33 cellular contexts compared by ENCODE assay signal in the genomic region with DNA sequence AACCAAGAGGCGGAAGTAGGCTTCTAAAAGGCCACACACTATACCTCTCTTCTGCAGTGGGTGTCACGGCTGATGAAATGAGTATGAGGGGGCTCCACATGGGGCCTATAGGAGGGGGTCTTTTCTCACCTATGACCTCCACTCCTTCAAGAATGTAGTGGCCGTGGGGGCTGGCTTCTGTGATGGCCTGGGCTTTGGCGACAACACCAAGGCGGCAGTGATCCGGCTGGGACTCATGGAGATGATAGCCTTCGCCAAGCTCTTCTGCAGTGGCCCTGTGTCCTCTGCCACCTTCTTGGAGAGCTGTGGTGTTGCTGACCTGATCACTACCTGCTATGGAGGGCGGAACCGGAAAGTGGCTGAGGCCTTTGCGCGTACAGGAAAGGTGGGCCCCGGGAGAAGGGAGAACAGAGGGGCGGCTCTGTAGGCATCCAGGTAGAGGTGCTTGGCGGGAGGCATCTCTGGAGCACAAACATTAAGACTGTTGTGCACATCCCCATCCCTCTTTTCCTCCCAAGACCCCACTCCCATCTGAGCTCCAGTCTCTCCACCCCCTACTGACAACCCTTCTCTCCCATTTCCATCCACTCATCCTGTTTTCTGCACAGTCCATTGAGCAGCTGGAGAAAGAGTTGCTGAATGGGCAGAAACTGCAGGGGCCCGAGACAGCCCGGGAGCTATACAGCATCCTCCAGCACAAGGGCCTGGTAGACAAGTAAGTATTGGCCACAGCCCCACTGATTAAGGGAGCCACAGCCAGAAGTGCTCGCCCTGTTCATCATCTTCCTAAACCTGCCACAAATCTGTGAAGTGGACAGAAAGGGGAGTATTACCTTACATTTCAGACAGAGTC. TPM values are rescaled to one million over a fixed set of nuclear protein-coding genes. Genes with fewer than 3 reads are reported as not detected.
DNase-seq lines count a peak whose midpoint lies in the region; ATAC-seq, FAIRE-seq and TF ChIP-seq lines count a peak whose summit lies in the region.
"Had no signal": no experiment of that assay in that cellular context is flagged by ENCODE, and none has a peak within 500 bp of the region (broad histone marks: within the 10 kb centered on the region; RNA-seq: fewer than 3 reads in every experiment).

No MANE protein-coding gene starts in this region.

- intact Hi-C loops in K562 (cut with micrococcal nuclease) = no loop called here
- intact Hi-C loops in prostate gland (cut with DNase I) = loop anchor here (10.0 kb wide), 1 partner anchor 207 kb away; no protein-coding TSS in a partner anchor

- H3K4me2 ChIP-seq in K562 (ENCODE audit: insufficient read depth, low read length) (no peak overlapping the region), osteoblast (ENCODE audit: insufficient read depth, low read length) (no peak overlapping the region)

- H2AFZ ChIP-seq in K562 (ENCODE audit: low read depth, low read length) (no peak overlapping the region), osteoblast (ENCODE audit: low read length) (no peak overlapping the region)

- H3K27me3 Mint-ChIP-seq in stimulated activated naive B cell treated with anti-CD40 and anti-IgM and Interleukin-4, amounts not matched to agents 10 μg/mL and 1 μg/mL and 100 μg/mL, for 72 hours = no peaks in the 10 kb centered on the region
- H3K27me3 Mint-ChIP-seq: activated CD8-positive, alpha-beta T cell treated with anti-CD3 and anti-CD28 coated beads for 36 hours; central memory CD8-positive, alpha-beta T cell had no signal

- no peak overlapping the region for H3K4me3 Mint-ChIP-seq in stimulated activated naive B cell treated with anti-CD40 and anti-IgM and Interleukin-4, amounts not matched to agents 10 μg/mL and 1 μg/mL and 100 μg/mL, for 72 hours
- H3K4me3 Mint-ChIP-seq: activated CD8-positive, alpha-beta T cell treated with anti-CD3 and anti-CD28 coated beads for 36 hours; activated naive CD4-positive, alpha-beta T cell treated with anti-CD3 and anti-CD28 coated beads for 36 hours; CD14-positive monocyte; central memory CD8-positive, alpha-beta T cell; dendritic cell treated with granulocyte-macrophage colony-stimulating factor and Interleukin-4, amounts not matched to agents 40 ng/mL and 50 ng/mL, for 4 days; endodermal cell; T-helper 2 cell treated with Interferon-gamma antibody and Interleukin-4, amounts not matched to agents 5 μg/mL and 100 μg/mL, for 36 hours had no signal

- TF ChIP-seq POLR2A in K562 (conservative IDR thresholded peaks at IDR 0.05) = no peak
- no peak for TF ChIP-seq POLR2A in prostate gland (IDR thresholded peaks at IDR 0.05)

- peaks cover 26 to 37% of the 10 kb centered on the region in 2 donors for H3K36me3 Mint-ChIP-seq in stimulated activated naive B cell treated with anti-CD40 and anti-IgM and Interleukin-4, amounts not matched to agents 10 μg/mL and 1 μg/mL and 100 μg/mL, for 72 hours
- H3K36me3 Mint-ChIP-seq: CD14-positive monocyte; naive thymus-derived CD8-positive, alpha-beta T cell had no signal

- peaks cover 45 to 63% of the 10 kb centered on the region in 2 donors for H3K4me1 Mint-ChIP-seq in stimulated activated naive B cell treated with anti-CD40 and anti-IgM and Interleukin-4, amounts not matched to agents 10 μg/mL and 1 μg/mL and 100 μg/mL, for 72 hours

- H3K27ac ChIP-seq in K562 (ENCODE audit: extremely low read depth, low read depth, low read length) (no peak overlapping the region), osteoblast (ENCODE audit: low read depth, low read length) (no peak overlapping the region), prostate gland (no peak overlapping the region)

- H4K20me1 ChIP-seq in K562 (replicated peaks; ENCODE audit: control insufficient read depth, insufficient read depth, low read length) = peaks cover 5% of the 10 kb centered on the region; the same call in 1 of the 2 replicates
- H4K20me1 ChIP-seq in osteoblast (ENCODE audit: insufficient read depth, low read length) = no peaks in the 10 kb centered on the region

- H3K4me1 ChIP-seq in K562 (replicated peaks in 1 of 2; ENCODE audit: control insufficient read depth in 2 of 2, insufficient read depth in 2 of 2, low read length in 2 of 2) (peaks cover 41 to 49% of the 10 kb centered on the region in 2 experiments), osteoblast (ENCODE audit: insufficient read depth, low read length) (peaks cover 26% of the 10 kb centered on the region), prostate gland (replicated peaks) (peaks cover 5% of the 10 kb centered on the region)

- TF ChIP-seq EP300 in K562 (IDR thresholded peaks at IDR 0.05; ENCODE audit: low read length) = no peak

- in situ Hi-C loops in K562 (cut with MboI) = no loop called here

- POLR2A ChIA-PET in K562 (lab: Yijun Ruan, JAX) = interaction anchor here (2.7 kb wide), 1 partner anchor 23 kb away, joined by 6 read pairs; the partner anchor contains the start of gene SMARCD1

- FAIRE-seq in K562 (lab: Jason Lieb, UNC) = no peak
- FAIRE-seq: GM19239, H54, islet of Langerhans, RCC 7860 had no signal

- H3K27ac Mint-ChIP-seq in stimulated activated naive B cell treated with anti-CD40 and anti-IgM and Interleukin-4, amounts not matched to agents 10 μg/mL and 1 μg/mL and 100 μg/mL, for 72 hours = peak overlapping the region; percentile 39
- H3K27ac Mint-ChIP-seq: activated CD8-positive, alpha-beta T cell treated with anti-CD3 and anti-CD28 coated beads for 36 hours; activated naive CD4-positive, alpha-beta T cell treated with anti-CD3 and anti-CD28 coated beads for 36 hours; dendritic cell treated with granulocyte-macrophage colony-stimulating factor and Interleukin-4, amounts not matched to agents 40 ng/mL and 50 ng/mL, for 4 days; endodermal cell; T-helper 2 cell treated with Interferon-gamma antibody and Interleukin-4, amounts not matched to agents 5 μg/mL and 100 μg/mL, for 36 hours had no signal

- no peaks in the 10 kb centered on the region for H3K9me3 Mint-ChIP-seq in stimulated activated naive B cell treated with anti-CD40 and anti-IgM and Interleukin-4, amounts not matched to agents 10 μg/mL and 1 μg/mL and 100 μg/mL, for 72 hours
- H3K9me3 Mint-ChIP-seq: activated CD8-positive, alpha-beta T cell treated with anti-CD3 and anti-CD28 coated beads for 36 hours; activated naive CD4-positive, alpha-beta T cell treated with anti-CD3 and anti-CD28 coated beads for 36 hours; central memory CD8-positive, alpha-beta T cell; dendritic cell treated with granulocyte-macrophage colony-stimulating factor and Interleukin-4, amounts not matched to agents 40 ng/mL and 50 ng/mL, for 4 days; endodermal cell; naive thymus-derived CD8-positive, alpha-beta T cell; T-helper 2 cell treated with Interferon-gamma antibody and Interleukin-4, amounts not matched to agents 5 μg/mL and 100 μg/mL, for 36 hours had no signal

- H3K9me3 ChIP-seq in K562 (replicated peaks; ENCODE audit: control insufficient read depth, insufficient read depth, low read depth, low read length) (no peaks in the 10 kb centered on the region), osteoblast (ENCODE audit: low read depth, low read length) (no peaks in the 10 kb centered on the region), prostate gland (no peaks in the 10 kb centered on the region)
- H3K9me3 ChIP-seq: adrenal gland, stomach, tibial artery had no signal

- WGBS in K562 (ENCODE audit: insufficient coverage, low coverage, missing lambda C conversion rate) = 75% methylated on average over 13 of the region's 17 CpGs
- WGBS in prostate gland = 94% methylated on average over 17 of the region's 17 CpGs

- H3K4me3 ChIP-seq in K562 = no peak overlapping the region
- no peak overlapping the region for H3K4me3 ChIP-seq in osteoblast (ENCODE audit: insufficient read depth, low read length)
- no peak overlapping the region for H3K4me3 ChIP-seq in prostate gland
- H3K4me3 ChIP-seq: adrenal gland, stomach, tibial artery had no signal

- CTCF ChIA-PET in K562 (lab: Yijun Ruan, JAX; ENCODE audit: low intra/inter-chr PET ratio) = no interaction called here

- H3K36me3 ChIP-seq in K562 (ENCODE audit: control insufficient read depth, insufficient read depth, low read length) = no peaks in the 10 kb centered on the region
- no peaks in the 10 kb centered on the region for H3K36me3 ChIP-seq in osteoblast (ENCODE audit: insufficient read depth, low read length)
- no peaks in the 10 kb centered on the region for H3K36me3 ChIP-seq in prostate gland
- H3K36me3 ChIP-seq: adrenal gland, stomach, tibial artery had no signal

- peaks cover 7% of the 10 kb centered on the region; the same call in 2 of the 3 replicates for H3K79me2 ChIP-seq in K562 (ENCODE audit: control insufficient read depth, insufficient read depth, low read length)
- H3K79me2 ChIP-seq in osteoblast (ENCODE audit: insufficient read depth, low read length) = peaks cover 4% of the 10 kb centered on the region

- H3K9ac ChIP-seq in K562 (ENCODE audit: insufficient read depth in 1 of 2, low read depth in 2 of 2, low read length in 2 of 2) = peak overlapping the region in 1 of 2 experiments; percentile 26; a peak in 1 of 4 replicates

- no peaks in the 10 kb centered on the region for H3K9me1 ChIP-seq in K562 (ENCODE audit: control insufficient read depth, insufficient read depth, low read length)

- no TSS peak for BruUV-seq in K562 (replicated peaks; lab: Mats Ljungman, UMichigan)

- H3K27me3 ChIP-seq in K562 (ENCODE audit: control insufficient read depth in 2 of 2, insufficient read depth in 2 of 2, low read length in 2 of 2) (no peaks in the 10 kb centered on the region), osteoblast (ENCODE audit: insufficient read depth, low read length) (no peaks in the 10 kb centered on the region), prostate gland (replicated peaks; ENCODE audit: insufficient read depth) (no peaks in the 10 kb centered on the region)
- H3K27me3 ChIP-seq: adrenal gland, stomach, tibial artery had no signal

- no peak for TF ChIP-seq CTCF in K562 (IDR thresholded peaks at IDR 0.05 in 2 of 3, conservative IDR thresholded peaks at IDR 0.05 in 1 of 3; ENCODE audit: insufficient read depth in 2 of 3, low read depth in 1 of 3, low read length in 3 of 3)
- no peak for TF ChIP-seq CTCF in osteoblast (IDR thresholded peaks at IDR 0.05; ENCODE audit: extremely low read depth, low read depth, low read length)
- no peak for TF ChIP-seq CTCF in prostate gland (IDR thresholded peaks at IDR 0.05)

- no peak for ATAC-seq in K562
- ATAC-seq in stimulated activated naive B cell treated with anti-CD40 and anti-IgM and Interleukin-4, amounts not matched to agents 10 μg/mL and 1 μg/mL and 100 μg/mL, for 72 hours (replicated peaks) = no peak
- ATAC-seq: activated CD8-positive, alpha-beta T cell treated with anti-CD3 and anti-CD28 coated beads for 36 hours; naive thymus-derived CD8-positive, alpha-beta T cell had no signal

- no peak for TF ChIP-seq RAD21 in K562 (CRISPR knock-in tag; conservative IDR thresholded peaks at IDR 0.05 in 1 of 2, IDR thresholded peaks at IDR 0.05 in 1 of 2)

- peak; percentile 16 for DNase-seq in DMS79 (lab: John Stamatoyannopoulos, UW)
- DNase-seq in K562 (ENCODE audit: extremely low read depth in 1 of 4, low spot score in 3 of 4) = no peak
- peak; percentile 55 for DNase-seq in osteoblast (ENCODE audit: insufficient read length, low spot score, missing footprints)
- no peak for DNase-seq in stimulated activated naive B cell treated with anti-CD40 and anti-IgM and Interleukin-4, amounts not matched to agents 10 μg/mL and 1 μg/mL and 100 μg/mL, for 72 hours
- no peak for DNase-seq in prostate gland (ENCODE audit: low spot score)
- no peak for DNase-seq in NK-92 treated with Interleukin-12 subunit alpha and Interleukin-12 subunit beta, amount 100 ng/mL, for 24 hours (lab: John Stamatoyannopoulos, UW)
- no peak for DNase-seq in medulla oblongata (ENCODE audit: extremely low spot score)
- DNase-seq: activated CD8-positive, alpha-beta memory T cell treated with anti-CD3 and anti-CD28 coated beads, Interleukin-2, amount 50 U/mL, for 48 hours; activated CD8-positive, alpha-beta T cell treated with anti-CD3 and anti-CD28 coated beads for 36 hours; activated naive CD4-positive, alpha-beta T cell treated with anti-CD3 and anti-CD28 coated beads for 36 hours; adrenal gland; endodermal cell; glutamatergic neuron; Kasumi-1; midbrain; MV-4-11; naive thymus-derived CD8-positive, alpha-beta T cell; NCI-H1436; NCI-H2081 treated with DMSO at 0.1 percent for 48 hours; NCI-H748 treated with DMSO at 0.1 percent for 48 hours; SIG-M5; stimulated activated CD8-positive, alpha-beta memory T cell treated with anti-CD3 and anti-CD28 coated beads, Interleukin-4, amount 100 ng/mL, for 48 hours; stomach; tibial artery had no signal

RNA-seq across cellular contexts. Expression of gene GPD1, which starts 3.8 kb away (rescaled TPM):
- total RNA-seq in K562 (2011; cell fraction: chromatin; rRNA removed; ENCODE audit: low replicate concordance) = 0.51 and 1.1 TPM in 2 replicates
- total RNA-seq in K562 (2011; cell fraction: nucleolus; rRNA removed) = 1.1 and 1.2 TPM in 2 replicates
- 0.51 and 1.5 TPM in 2 replicates for total RNA-seq in K562 (2011; cell fraction: nucleoplasm; rRNA removed)
- total RNA-seq in K562 (2014; rRNA removed) (1.00 and 1.1 TPM in 2 replicates), K562 (2014; rRNA removed; fragmentation: Illumina TruSeq; extraction: Trizol) (0.35 and 0.47 TPM in 2 replicates), K562 (2015; rRNA removed; fragmentation: Illumina TruSeq; extraction: Trizol) (0.40 and 0.45 TPM in 2 replicates), K562 (2021) (0.55 and 0.67 TPM in 2 replicates), osteoblast (under 0.01 TPM in 1 of 2 replicates, not detected in the other), prostate gland (1 to 10 TPM in 1 of 2 donors, under 1 TPM in 1; 0.27 to 3.4 TPM)
- polyA plus RNA-seq in K562 (2011; rRNA removed) (0.47 and 0.99 TPM in 2 replicates), K562 (2014; fragmentation: Illumina TruSeq; extraction: Trizol) (0.70 and 0.91 TPM in 2 replicates), K562 (2014; fragmentation: Nextera tagmentation; extraction: Ambion mirVana) (under 1 TPM; 0.13 to 0.45 TPM), K562 (2014; rRNA removed) (0.45 and 0.70 TPM in 2 replicates)
- 0.13 and 1.7 TPM in 2 replicates for polyA plus RNA-seq in K562 (2011; cell fraction: cytosol; rRNA removed)
- polyA plus RNA-seq in K562 (2011; cell fraction: nucleus; rRNA removed) = 0.90 and 1.5 TPM in 2 replicates
- polyA plus RNA-seq in K562 (2012) = 0.29 and 0.72 TPM in 2 replicates
- polyA minus RNA-seq in K562 (2011; rRNA and poly(A)+ RNA removed) = 0.09 and 1.0 TPM in 2 replicates
- 0.67 TPM in 1 of 2 replicates, not detected in the other for polyA minus RNA-seq in K562 (2011; cell fraction: cytosol; rRNA and poly(A)+ RNA removed)
- 0.22 and 0.40 TPM in 2 replicates for polyA minus RNA-seq in K562 (2011; cell fraction: nucleus; rRNA and poly(A)+ RNA removed)
- polyA plus RNA-seq: CD14-positive monocyte; naive thymus-derived CD8-positive, alpha-beta T cell had no signal

RNA-seq across cellular contexts. Expression of gene COX14, which starts 4.4 kb away (rescaled TPM):
- total RNA-seq in K562 (2011; cell fraction: chromatin; rRNA removed; ENCODE audit: low replicate concordance) = 10.7 and 19.2 TPM in 2 replicates
- 22.3 and 29.3 TPM in 2 replicates for total RNA-seq in K562 (2011; cell fraction: nucleolus; rRNA removed)
- 18.2 and 26.1 TPM in 2 replicates for total RNA-seq in K562 (2011; cell fraction: nucleoplasm; rRNA removed)
- total RNA-seq in K562 (2014; rRNA removed) (53.4 and 63.4 TPM in 2 replicates), K562 (2014; rRNA removed; fragmentation: Illumina TruSeq; extraction: Trizol) (46.3 and 50.9 TPM in 2 replicates), K562 (2015; rRNA removed; fragmentation: Illumina TruSeq; extraction: Trizol) (40.9 and 44.8 TPM in 2 replicates), K562 (2021) (51.7 and 65.1 TPM in 2 replicates), osteoblast (29.0 and 29.8 TPM in 2 replicates), prostate gland (10 to 100 TPM; 59.9 to 84.6 TPM)
- polyA plus RNA-seq in K562 (2011; rRNA removed) (79.2 and 82.6 TPM in 2 replicates), K562 (2014; fragmentation: Illumina TruSeq; extraction: Trizol) (44.4 and 45.6 TPM in 2 replicates), K562 (2014; fragmentation: Nextera tagmentation; extraction: Ambion mirVana) (100 to 1,000 TPM; 259 to 269 TPM), K562 (2014; rRNA removed) (78.2 and 78.5 TPM in 2 replicates)
- polyA plus RNA-seq in K562 (2011; cell fraction: cytosol; rRNA removed) = 99.8 and 123 TPM in 2 replicates
- polyA plus RNA-seq in K562 (2011; cell fraction: nucleus; rRNA removed) = 34.9 and 36.3 TPM in 2 replicates
- 80.4 and 81.0 TPM in 2 replicates for polyA plus RNA-seq in K562 (2012)
- 20.7 and 20.8 TPM in 2 replicates for polyA minus RNA-seq in K562 (2011; rRNA and poly(A)+ RNA removed)
- polyA minus RNA-seq in K562 (2011; cell fraction: cytosol; rRNA and poly(A)+ RNA removed) = 8.3 and 12.1 TPM in 2 replicates
- 7.4 and 8.0 TPM in 2 replicates for polyA minus RNA-seq in K562 (2011; cell fraction: nucleus; rRNA and poly(A)+ RNA removed)

RNA-seq across cellular contexts. Expression of gene SMARCD1, which starts 22.5 kb away (rescaled TPM):
- total RNA-seq in K562 (2011; cell fraction: chromatin; rRNA removed; ENCODE audit: low replicate concordance) = 100 and 119 TPM in 2 replicates
- 57.0 and 69.7 TPM in 2 replicates for total RNA-seq in K562 (2011; cell fraction: nucleolus; rRNA removed)
- 75.5 and 101 TPM in 2 replicates for total RNA-seq in K562 (2011; cell fraction: nucleoplasm; rRNA removed)
- total RNA-seq in K562 (2014; rRNA removed) (65.3 and 98.3 TPM in 2 replicates), K562 (2014; rRNA removed; fragmentation: Illumina TruSeq; extraction: Trizol) (43.8 and 47.5 TPM in 2 replicates), K562 (2015; rRNA removed; fragmentation: Illumina TruSeq; extraction: Trizol) (45.8 and 47.5 TPM in 2 replicates), K562 (2021) (68.2 and 77.0 TPM in 2 replicates), osteoblast (50.3 and 53.0 TPM in 2 replicates), prostate gland (10 to 100 TPM; 72.9 to 90.1 TPM)
- polyA plus RNA-seq in K562 (2011; rRNA removed) (48.0 and 70.5 TPM in 2 replicates), K562 (2014; fragmentation: Illumina TruSeq; extraction: Trizol) (85.6 and 91.7 TPM in 2 replicates), K562 (2014; fragmentation: Nextera tagmentation; extraction: Ambion mirVana) (1 to 10 TPM in 1 of 2 experiments, under 1 TPM in 1; 0.86 to 1.5 TPM), K562 (2014; rRNA removed) (49.1 and 51.3 TPM in 2 replicates)
- polyA plus RNA-seq in K562 (2011; cell fraction: cytosol; rRNA removed) = 52.7 and 56.9 TPM in 2 replicates
- 81.1 and 98.9 TPM in 2 replicates for polyA plus RNA-seq in K562 (2011; cell fraction: nucleus; rRNA removed)
- 50.7 and 56.4 TPM in 2 replicates for polyA plus RNA-seq in K562 (2012)
- polyA minus RNA-seq in K562 (2011; rRNA and poly(A)+ RNA removed) = 59.4 and 59.7 TPM in 2 replicates
- polyA minus RNA-seq in K562 (2011; cell fraction: cytosol; rRNA and poly(A)+ RNA removed) = 53.8 TPM in 2 replicates
- 25.7 and 41.5 TPM in 2 replicates for polyA minus RNA-seq in K562 (2011; cell fraction: nucleus; rRNA and poly(A)+ RNA removed)

RNA-seq across cellular contexts. Expression of gene ASIC1, which starts 50.2 kb away (rescaled TPM):
- 4.7 and 13.5 TPM in 2 replicates for total RNA-seq in K562 (2011; cell fraction: chromatin; rRNA removed; ENCODE audit: low replicate concordance)
- 6.7 TPM in 2 replicates for total RNA-seq in K562 (2011; cell fraction: nucleolus; rRNA removed)
- 6.2 and 10.1 TPM in 2 replicates for total RNA-seq in K562 (2011; cell fraction: nucleoplasm; rRNA removed)
- total RNA-seq in K562 (2014; rRNA removed) = 0.45 and 0.69 TPM in 2 replicates
- total RNA-seq in K562 (2014; rRNA removed; fragmentation: Illumina TruSeq; extraction: Trizol) = 0.15 and 0.22 TPM in 2 replicates
- 0.14 and 0.19 TPM in 2 replicates for total RNA-seq in K562 (2015; rRNA removed; fragmentation: Illumina TruSeq; extraction: Trizol)
- 1.2 TPM in 2 replicates for total RNA-seq in K562 (2021)
- 1.7 and 2.1 TPM in 2 replicates for polyA plus RNA-seq in K562 (2011; rRNA removed)
- polyA plus RNA-seq in K562 (2011; cell fraction: cytosol; rRNA removed) = 2.2 and 2.4 TPM in 2 replicates
- 6.8 and 7.2 TPM in 2 replicates for polyA plus RNA-seq in K562 (2011; cell fraction: nucleus; rRNA removed)
- polyA plus RNA-seq in K562 (2012) = 0.69 and 2.0 TPM in 2 replicates
- polyA plus RNA-seq in K562 (2014; fragmentation: Illumina TruSeq; extraction: Trizol) = 0.97 and 1.1 TPM in 2 replicates
- under 1 TPM; 0.01 to 0.17 TPM for polyA plus RNA-seq in K562 (2014; fragmentation: Nextera tagmentation; extraction: Ambion mirVana)
- polyA plus RNA-seq in K562 (2014; rRNA removed) = 0.81 and 1.2 TPM in 2 replicates
- polyA minus RNA-seq in K562 (2011; rRNA and poly(A)+ RNA removed) = 1.4 and 1.8 TPM in 2 replicates
- 0.64 and 1.8 TPM in 2 replicates for polyA minus RNA-seq in K562 (2011; cell fraction: cytosol; rRNA and poly(A)+ RNA removed)
- polyA minus RNA-seq in K562 (2011; cell fraction: nucleus; rRNA and poly(A)+ RNA removed) = 0.78 and 1.2 TPM in 2 replicates
- total RNA-seq in osteoblast = 0.72 and 0.88 TPM in 2 replicates
- total RNA-seq in prostate gland = 1 to 10 TPM; 2.7 to 3.2 TPM
- total RNA-seq: Daoy had no signal
- polyA plus RNA-seq: CD14-positive monocyte had no signal

RNA-seq across cellular contexts. Expression of gene CERS5, which starts 59.5 kb away (rescaled TPM):
- total RNA-seq in K562 (2011; cell fraction: chromatin; rRNA removed; ENCODE audit: low replicate concordance) = 179 and 195 TPM in 2 replicates
- 134 and 135 TPM in 2 replicates for total RNA-seq in K562 (2011; cell fraction: nucleolus; rRNA removed)
- 198 and 302 TPM in 2 replicates for total RNA-seq in K562 (2011; cell fraction: nucleoplasm; rRNA removed)
- total RNA-seq in K562 (2014; rRNA removed) = 14.4 and 19.3 TPM in 2 replicates
- 17.8 and 21.2 TPM in 2 replicates for total RNA-seq in K562 (2014; rRNA removed; fragmentation: Illumina TruSeq; extraction: Trizol)
- total RNA-seq in K562 (2015; rRNA removed; fragmentation: Illumina TruSeq; extraction: Trizol) = 14.1 and 15.4 TPM in 2 replicates
- 21.0 and 24.3 TPM in 2 replicates for total RNA-seq in K562 (2021)
- polyA plus RNA-seq in K562 (2011; rRNA removed) = 41.9 and 47.5 TPM in 2 replicates
- polyA plus RNA-seq in K562 (2011; cell fraction: cytosol; rRNA removed) = 36.7 and 58.5 TPM in 2 replicates
- polyA plus RNA-seq in K562 (2011; cell fraction: nucleus; rRNA removed) = 62.9 and 73.2 TPM in 2 replicates
- polyA plus RNA-seq in K562 (2012) = 16.6 and 23.6 TPM in 2 replicates
- 21.3 and 23.4 TPM in 2 replicates for polyA plus RNA-seq in K562 (2014; fragmentation: Illumina TruSeq; extraction: Trizol)
- 1 to 10 TPM; 6.1 to 8.7 TPM for polyA plus RNA-seq in K562 (2014; fragmentation: Nextera tagmentation; extraction: Ambion mirVana)
- 25.2 and 32.5 TPM in 2 replicates for polyA plus RNA-seq in K562 (2014; rRNA removed)
- polyA minus RNA-seq in K562 (2011; rRNA and poly(A)+ RNA removed) = 72.4 and 76.9 TPM in 2 replicates
- polyA minus RNA-seq in K562 (2011; cell fraction: cytosol; rRNA and poly(A)+ RNA removed) = 21.6 and 27.5 TPM in 2 replicates
- 25.8 and 33.0 TPM in 2 replicates for polyA minus RNA-seq in K562 (2011; cell fraction: nucleus; rRNA and poly(A)+ RNA removed)
- total RNA-seq in osteoblast = 30.9 and 33.7 TPM in 2 replicates
- total RNA-seq in prostate gland = 10 to 100 TPM; 27.6 to 41.7 TPM

Comparison
In these comparisons a context has a peak if more than half of its experiments do, and no peak if none do; other contexts are left out.
1. DNase-seq: peak in DMS79 (single experiment) and osteoblast (single experiment); none in K562 (0 of 4), stimulated activated naive B cell treated with anti-CD40 and anti-IgM and Interleukin-4, amounts not matched to agents 10 μg/mL and 1 μg/mL and 100 μg/mL, for 72 hours (single experiment), prostate gland (single experiment), NK-92 treated with Interleukin-12 subunit alpha and Interleukin-12 subunit beta, amount 100 ng/mL, for 24 hours (single experiment) and medulla oblongata (single experiment).